ENCODE assay signal across 26 cellular contexts in the genomic region with DNA sequence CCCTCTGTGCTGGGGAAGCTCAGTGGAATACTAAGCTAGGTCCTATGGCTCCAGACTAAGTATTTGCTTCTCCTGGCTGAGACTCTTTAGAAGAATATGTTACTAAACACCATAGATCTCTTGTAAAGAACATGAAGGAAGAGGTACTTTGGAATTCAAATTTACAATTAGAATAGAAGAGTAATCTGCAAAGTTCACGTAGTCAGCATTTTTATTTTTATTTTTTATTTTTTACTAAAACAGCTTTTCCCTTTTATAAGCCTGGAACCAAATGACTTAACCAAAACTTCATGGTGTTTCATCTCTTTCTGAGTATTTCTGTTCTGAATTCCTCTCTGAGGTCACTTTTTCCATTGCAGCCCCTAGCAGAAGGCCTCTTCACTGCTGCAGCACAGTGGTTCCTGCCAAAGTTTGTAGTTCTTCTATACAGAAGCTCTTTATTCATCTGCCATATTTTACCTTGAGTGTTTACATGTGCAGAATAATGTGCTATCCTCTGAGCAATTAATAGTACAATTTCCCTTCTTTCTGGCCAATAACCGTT. TPM values are rescaled to one million over a fixed set of nuclear protein-coding genes. Genes with fewer than 3 reads are reported as not detected.
DNase-seq lines count a peak whose midpoint lies in the region; ATAC-seq and TF ChIP-seq lines count a peak whose summit lies in the region.
"Had no signal": no experiment of that assay in that cellular context is flagged by ENCODE, and none has a peak within 500 bp of the region (broad histone marks: within the 10 kb centered on the region; RNA-seq: fewer than 3 reads in every experiment).

No MANE protein-coding gene starts in this region.

- ATAC-seq in activated naive CD8-positive, alpha-beta T cell treated with anti-CD3 and anti-CD28 coated beads, Interleukin-2, amount 50 U/mL, for 24 hours, result peak; percentile 68
- ATAC-seq in sciatic nerve (peak; percentile 47), GM19035 (IDR thresholded peaks at IDR 0.05; ENCODE audit: unreplicated experiment) (no peak)
- ATAC-seq: body of pancreas; GM23338; stimulated activated naive B cell treated with anti-CD40 and anti-IgM and Interleukin-4, amounts not matched to agents 10 μg/mL and 1 μg/mL and 100 μg/mL, for 72 hours had no signal

- H3K36me3 Mint-ChIP-seq in activated T-cell treated with anti-CD3 and anti-CD28 coated beads, Interleukin-2, amount 50 U/mL, for 24 hours (ENCODE audit: low read depth), result peaks cover 4% of the 10 kb centered on the region
- peaks cover 2% of the 10 kb centered on the region for H3K36me3 Mint-ChIP-seq in activated naive CD8-positive, alpha-beta T cell treated with anti-CD3 and anti-CD28 coated beads, Interleukin-2, amount 50 U/mL, for 24 hours (ENCODE audit: low read depth)

- H3K27me3 ChIP-seq in ovary, result no peaks in the 10 kb centered on the region
- H3K27me3 ChIP-seq: BLaER1, body of pancreas, neutrophil, Peyer's patch, SJCRH30, spleen had no signal

- WGBS in ovary, 3 donors, result 36 to 63% (median 59%) methylated on average over 2 of the region's 2 CpGs

- no peak for TF ChIP-seq EP300 in ovary (IDR thresholded peaks at IDR 0.05)

- H3K27ac ChIP-seq in ovary, result no peak overlapping the region
- H3K27ac ChIP-seq: BLaER1, body of pancreas, neutrophil, SJCRH30, spleen, thoracic aorta had no signal

- intact Hi-C loops in sciatic nerve (cut with DNase I) (no loop called here), ovary (cut with DNase I) (loop anchor here (5.0 to 10.0 kb wide), 4 partner anchors 486 to 606 kb away; no protein-coding TSS in a partner anchor)

- H3K4me1 ChIP-seq in ovary (ENCODE audit: insufficient read depth), result no peaks in the 10 kb centered on the region
- H3K4me1 ChIP-seq: BLaER1, body of pancreas, SJCRH30 had no signal

- no peak for TF ChIP-seq POLR2A in ovary (IDR thresholded peaks at IDR 0.05)

- H3K9me3 Mint-ChIP-seq in activated T-cell treated with anti-CD3 and anti-CD28 coated beads, Interleukin-2, amount 50 U/mL, for 24 hours, result no peaks in the 10 kb centered on the region
- H3K9me3 Mint-ChIP-seq in activated naive CD8-positive, alpha-beta T cell treated with anti-CD3 and anti-CD28 coated beads, Interleukin-2, amount 50 U/mL, for 24 hours, result no peaks in the 10 kb centered on the region
- H3K9me3 Mint-ChIP-seq: HFFc6 had no signal

- H3K27me3 Mint-ChIP-seq in activated T-cell treated with anti-CD3 and anti-CD28 coated beads, Interleukin-2, amount 50 U/mL, for 24 hours, result no peaks in the 10 kb centered on the region
- H3K27me3 Mint-ChIP-seq in activated naive CD8-positive, alpha-beta T cell treated with anti-CD3 and anti-CD28 coated beads, Interleukin-2, amount 50 U/mL, for 24 hours, result no peaks in the 10 kb centered on the region
- H3K27me3 Mint-ChIP-seq: activated naive CD8-positive, alpha-beta T cell; stimulated activated naive B cell treated with anti-CD40 and anti-IgM and Interleukin-4, amounts not matched to agents 10 μg/mL and 1 μg/mL and 100 μg/mL, for 72 hours had no signal

- H3K27ac Mint-ChIP-seq in activated T-cell treated with anti-CD3 and anti-CD28 coated beads, Interleukin-2, amount 50 U/mL, for 24 hours, result peak overlapping the region; percentile 2
- H3K27ac Mint-ChIP-seq in activated naive CD8-positive, alpha-beta T cell treated with anti-CD3 and anti-CD28 coated beads, Interleukin-2, amount 50 U/mL, for 24 hours, result peak overlapping the region; percentile 61
- H3K27ac Mint-ChIP-seq: activated naive CD8-positive, alpha-beta T cell; GM23338; HFFc6; stimulated activated naive B cell treated with anti-CD40 and anti-IgM and Interleukin-4, amounts not matched to agents 10 μg/mL and 1 μg/mL and 100 μg/mL, for 72 hours had no signal

- H3K4me3 Mint-ChIP-seq in activated T-cell treated with anti-CD3 and anti-CD28 coated beads, Interleukin-2, amount 50 U/mL, for 24 hours, result no peak overlapping the region
- no peak overlapping the region for H3K4me3 Mint-ChIP-seq in activated naive CD8-positive, alpha-beta T cell treated with anti-CD3 and anti-CD28 coated beads, Interleukin-2, amount 50 U/mL, for 24 hours
- H3K4me3 Mint-ChIP-seq: activated naive CD8-positive, alpha-beta T cell; GM23338; HFFc6; stimulated activated naive B cell treated with anti-CD40 and anti-IgM and Interleukin-4, amounts not matched to agents 10 μg/mL and 1 μg/mL and 100 μg/mL, for 72 hours had no signal

- no peak for DNase-seq in activated T-cell treated with anti-CD3 and anti-CD28 coated beads, Interleukin-2, amount 50 U/mL, for 24 hours
- no peak for DNase-seq in activated T-cell treated with anti-CD3 and anti-CD28 coated beads, Interleukin-2, amount 50 U/mL, for 1 hour
- DNase-seq in activated naive CD8-positive, alpha-beta T cell treated with anti-CD3 and anti-CD28 coated beads, Interleukin-2, amount 50 U/mL, for 24 hours, result no peak
- DNase-seq in fibroblast of peridontal ligament (ENCODE audit: extremely low read depth), result peak; percentile 36
- no peak for DNase-seq in sciatic nerve (ENCODE audit: low spot score)
- DNase-seq in D341Med (ENCODE audit: low spot score), result no peak
- DNase-seq in ovary, result no peak
- DNase-seq: body of pancreas; COR-L47; DMS79; effector memory CD4-positive, alpha-beta T cell; HFFc6; KBM-7; MM.1S; NCI-H146; Peyer's patch; SJCRH30; spleen; stimulated activated CD4-positive, alpha-beta T cell treated with anti-CD3 and anti-CD28 coated beads, Interleukin-4, amount 100 ng/mL, for 1 hour; stimulated activated naive B cell treated with anti-CD40 and anti-IgM and Interleukin-4, amounts not matched to agents 10 μg/mL and 1 μg/mL and 100 μg/mL, for 72 hours had no signal

- H3K36me3 ChIP-seq in ovary, result no peaks in the 10 kb centered on the region
- H3K36me3 ChIP-seq: neutrophil, Peyer's patch, SJCRH30, thoracic aorta had no signal

- H3K4me3 ChIP-seq in ovary, result no peak overlapping the region
- H3K4me3 ChIP-seq: BLaER1, body of pancreas, GM23338, Peyer's patch, SJCRH30, spleen, thoracic aorta had no signal

- peaks cover 18% of the 10 kb centered on the region for H3K4me1 Mint-ChIP-seq in activated T-cell treated with anti-CD3 and anti-CD28 coated beads, Interleukin-2, amount 50 U/mL, for 24 hours (ENCODE audit: low read depth)
- peaks cover 13% of the 10 kb centered on the region for H3K4me1 Mint-ChIP-seq in activated naive CD8-positive, alpha-beta T cell treated with anti-CD3 and anti-CD28 coated beads, Interleukin-2, amount 50 U/mL, for 24 hours
- H3K4me1 Mint-ChIP-seq: GM23338; stimulated activated naive B cell treated with anti-CD40 and anti-IgM and Interleukin-4, amounts not matched to agents 10 μg/mL and 1 μg/mL and 100 μg/mL, for 72 hours had no signal

- no peak for TF ChIP-seq CTCF in ovary (IDR thresholded peaks at IDR 0.05)

- H3K9me3 ChIP-seq in ovary, result no peaks in the 10 kb centered on the region
- H3K9me3 ChIP-seq: body of pancreas, neutrophil, Peyer's patch, SJCRH30, thoracic aorta had no signal

RNA-seq across cellular contexts. Expression of gene TSEN15, which starts 27.1 kb away (rescaled TPM):
- total RNA-seq in sciatic nerve (22.3 TPM), ovary (10 to 100 TPM; 12.8 to 54.1 (median 18.2) TPM)
- 10 to 100 TPM; 12.7 to 23.7 TPM for polyA plus RNA-seq in ovary

RNA-seq across cellular contexts. Expression of gene COLGALT2, which starts 41.1 kb away (rescaled TPM):
- 2.5 TPM for total RNA-seq in sciatic nerve
- 1 to 10 TPM in 3 of 7 donors, under 1 TPM in 4; 0.20 to 2.0 (median 0.92) TPM for total RNA-seq in ovary
- polyA plus RNA-seq in ovary, result 1 to 10 TPM in 1 of 2 donors, under 1 TPM in 1; 0.15 to 5.3 TPM
